27 cellular contexts compared by ENCODE assay signal in the genomic region with DNA sequence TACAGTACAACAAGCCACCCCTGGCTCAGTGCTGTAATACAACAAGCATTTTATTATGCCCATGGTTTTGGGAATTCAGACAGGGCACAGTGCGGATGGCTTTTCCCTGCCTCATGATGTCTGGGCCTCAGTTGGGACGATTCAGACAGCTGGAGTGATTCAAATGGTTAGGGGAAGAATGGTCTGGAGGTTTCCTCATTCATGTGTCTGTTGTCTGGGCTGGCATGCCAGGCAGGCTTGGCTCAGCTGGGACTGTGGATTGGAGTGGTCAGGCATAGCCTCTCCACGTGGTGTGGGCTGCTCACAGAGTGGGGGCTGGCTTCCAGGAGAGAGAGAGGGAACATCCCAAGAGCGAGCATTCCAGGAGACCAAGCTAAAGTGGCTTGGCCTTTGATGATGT.
A peak's percentile ranks its signal among the peaks of the same experiment; 100 is the strongest.
DNase-seq lines count a peak whose midpoint lies in the region; ATAC-seq, FAIRE-seq and TF ChIP-seq lines count a peak whose summit lies in the region.
"Had no signal": no experiment of that assay in that cellular context is flagged by ENCODE, and none has a peak within 500 bp of the region (broad histone marks: within the 10 kb centered on the region; RNA-seq: fewer than 3 reads in every experiment).

No MANE protein-coding gene starts in this region.

- H3K36me3 Mint-ChIP-seq in astrocyte (ENCODE audit: low read depth, unreplicated experiment): no peaks in the 10 kb centered on the region
- H3K36me3 Mint-ChIP-seq: CD14-positive monocyte; CD8-positive, alpha-beta memory T cell had no signal

- H2AFZ ChIP-seq in astrocyte (ENCODE audit: low read depth, low read length) (no peak overlapping the region), neuronal stem cell (ENCODE audit: low read length) (no peak overlapping the region), smooth muscle cell (ENCODE audit: low read depth) (no peak overlapping the region), SK-N-SH (ENCODE audit: low read depth) (no peak overlapping the region)

- no peak for TF ChIP-seq POLR2A in vagina (IDR thresholded peaks at IDR 0.05)

- H2BK15ac ChIP-seq in mesendoderm (replicated peaks; ENCODE audit: low read depth) (no peak overlapping the region), neuronal stem cell (ENCODE audit: low read length) (no peak overlapping the region)

- no CpG with 5 or more reads among the region's 4 CpGs for WGBS in mesendoderm (ENCODE audit: extremely low coverage, insufficient coverage, low lambda C conversion rate)
- WGBS in neuronal stem cell (ENCODE audit: extremely low coverage in 2 of 2, insufficient read length in 2 of 2, insufficient replicate concordance in 1 of 2), 2 donors: no CpG with 5 or more reads among the region's 4 CpGs
- 45% methylated on average over 4 of the region's 4 CpGs for WGBS in smooth muscle cell (ENCODE audit: low lambda C conversion rate)
- WGBS in SK-N-SH (ENCODE audit: low lambda C conversion rate): 76% methylated on average over 4 of the region's 4 CpGs

- H4K91ac ChIP-seq in neuronal stem cell (ENCODE audit: low read depth, low read length, poor library complexity): no peak overlapping the region

- H3K18ac ChIP-seq in mesendoderm (ENCODE audit: low read length) (no peak overlapping the region), neuronal stem cell (ENCODE audit: low read length) (peak overlapping the region; percentile 49)

- H2BK5ac ChIP-seq in mesendoderm (ENCODE audit: low read length) (no peak overlapping the region), neuronal stem cell (ENCODE audit: low read length) (no peak overlapping the region)

- H3K23ac ChIP-seq in mesendoderm (ENCODE audit: low read length) (no peak overlapping the region), neuronal stem cell (ENCODE audit: low read depth, low read length, poor library complexity) (no peak overlapping the region)

- no peak overlapping the region for H3K56ac ChIP-seq in mesendoderm (ENCODE audit: low read length)

- TF ChIP-seq EP300 in SK-N-SH (IDR thresholded peaks at IDR 0.05; ENCODE audit: borderline replicate concordance in 1 of 2, low read depth in 1 of 2, low read length in 1 of 2): no peak

- H4K20me1 ChIP-seq in astrocyte (ENCODE audit: insufficient read depth, low read length) (no peaks in the 10 kb centered on the region), smooth muscle cell (ENCODE audit: low read depth) (no peaks in the 10 kb centered on the region), SK-N-SH (ENCODE audit: insufficient read depth) (0 out of 2 replicates have a peak, but pooled peaks cover 4% of the 10 kb centered on the region)
- H4K20me1 ChIP-seq: BLaER1 treated with 17β-estradiol and CSF1 and Interleukin-3, amounts not matched to agents 10 nM and 100 nM had no signal

- H2BK120ac ChIP-seq in mesendoderm (ENCODE audit: low read depth, low read length) (no peak overlapping the region), neuronal stem cell (ENCODE audit: low read depth, low read length) (no peak overlapping the region)

- H3K4me1 Mint-ChIP-seq in astrocyte (ENCODE audit: low read depth, unreplicated experiment): peaks cover 24% of the 10 kb centered on the region
- H3K4me1 Mint-ChIP-seq: CD8-positive, alpha-beta memory T cell had no signal

- TF ChIP-seq CTCF in astrocyte (IDR thresholded peaks at IDR 0.05; ENCODE audit: insufficient read depth, low read depth, low read length) (no peak), smooth muscle cell (IDR thresholded peaks at IDR 0.05; ENCODE audit: borderline replicate concordance, insufficient read depth, poor library complexity, severe bottlenecking) (no peak), vagina (IDR thresholded peaks at IDR 0.05) (no peak), SK-N-SH (IDR thresholded peaks at IDR 0.05) (no peak)

- H2AK5ac ChIP-seq in mesendoderm (ENCODE audit: low read length): no peak overlapping the region
- no peak overlapping the region for H2AK5ac ChIP-seq in neuronal stem cell (ENCODE audit: low read depth, low read length)

- intact Hi-C loops in vagina (cut with DNase I): no loop called here

- H3K4me2 ChIP-seq in astrocyte (ENCODE audit: low read length) (no peak overlapping the region), mesendoderm (ENCODE audit: low read length) (no peak overlapping the region), neuronal stem cell (ENCODE audit: insufficient read depth, low read length, poor library complexity, severe bottlenecking) (no peak overlapping the region), smooth muscle cell (no peak overlapping the region), SK-N-SH (no peak overlapping the region)
- H3K4me2 ChIP-seq: A549; BLaER1 treated with 17β-estradiol and CSF1 and Interleukin-3, amounts not matched to agents 10 nM and 100 nM had no signal

- no peak for DNase-seq in astrocyte (ENCODE audit: low read depth)
- DNase-seq in mesendoderm: peak; percentile 7
- no peak for DNase-seq in neuronal stem cell (ENCODE audit: low spot score)
- DNase-seq in smooth muscle cell (lab: John Stamatoyannopoulos, UW; ENCODE audit: unreplicated experiment): no peak
- DNase-seq in vagina (ENCODE audit: extremely low spot score in 2 of 2): no peak
- DNase-seq in NCI-H446 (lab: John Stamatoyannopoulos, UW): no peak
- no peak for DNase-seq in SK-N-SH
- DNase-seq: 8988T; ACHN; AML-193; BE2C; CD4-positive, alpha-beta T cell; CD8-positive, alpha-beta memory T cell; DMS 273 treated with DMSO at 0.1 percent for 48 hours; DMS79; EL; GDM1; GOT3; H7; HCEC 1CT had no signal

- H3K27ac ChIP-seq in astrocyte (ENCODE audit: low read depth, low read length) (no peak overlapping the region), mesendoderm (ENCODE audit: low read depth, low read length) (no peak overlapping the region), neuronal stem cell (replicated peaks; ENCODE audit: low read length) (no peak overlapping the region), smooth muscle cell (ENCODE audit: low read depth) (peak overlapping the region; percentile 4), vagina (no peak overlapping the region), SK-N-SH (ENCODE audit: low read depth in 2 of 2, low read length in 1 of 2) (no peak overlapping the region)
- H3K27ac ChIP-seq: A549; BLaER1 treated with 17β-estradiol and CSF1 and Interleukin-3, amounts not matched to agents 10 nM and 100 nM had no signal

- no peaks in the 10 kb centered on the region for H3K9me3 ChIP-seq in astrocyte (ENCODE audit: insufficient read depth, low read depth, low read length)
- no peaks in the 10 kb centered on the region for H3K9me3 ChIP-seq in neuronal stem cell (replicated peaks in 1 of 2; ENCODE audit: control insufficient read depth in 2 of 2, insufficient read depth in 1 of 2, low read depth in 1 of 2, low read length in 2 of 2)
- no peaks in the 10 kb centered on the region for H3K9me3 ChIP-seq in smooth muscle cell (replicated peaks; ENCODE audit: low read depth)
- no peaks in the 10 kb centered on the region for H3K9me3 ChIP-seq in vagina
- no peaks in the 10 kb centered on the region for H3K9me3 ChIP-seq in SK-N-SH
- H3K9me3 ChIP-seq: A549, BE2C had no signal

- no peak overlapping the region for H3K14ac ChIP-seq in neuronal stem cell (ENCODE audit: low read length)

- ATAC-seq in HG02840 (IDR thresholded peaks at IDR 0.05; ENCODE audit: low FRiP score, unreplicated experiment): no peak
- ATAC-seq: A549 had no signal

- no peak overlapping the region for H3K4me3 Mint-ChIP-seq in astrocyte (ENCODE audit: unreplicated experiment)
- H3K4me3 Mint-ChIP-seq: CD14-positive monocyte; CD4-positive, alpha-beta T cell; CD8-positive, alpha-beta memory T cell had no signal

- FAIRE-seq in astrocyte (lab: Jason Lieb, UNC): no peak
- FAIRE-seq: A549, D721Med, GM12891, GM18507 had no signal

- CTCF ChIA-PET in SK-N-SH (lab: Yijun Ruan, JAX): no interaction called here

- H3K27me3 Mint-ChIP-seq in astrocyte (ENCODE audit: low read depth, unreplicated experiment): no peaks in the 10 kb centered on the region

- H4K8ac ChIP-seq in mesendoderm (ENCODE audit: low read depth, low read length) (no peak overlapping the region), neuronal stem cell (ENCODE audit: low read depth, low read length) (no peak overlapping the region)

- H3K9me2 ChIP-seq in SK-N-SH: no peaks in the 10 kb centered on the region

- no peak overlapping the region for H3K4ac ChIP-seq in mesendoderm (ENCODE audit: low read depth, low read length)
- no peak overlapping the region for H3K4ac ChIP-seq in neuronal stem cell (ENCODE audit: low read length)

- no peak overlapping the region for H2BK12ac ChIP-seq in neuronal stem cell (ENCODE audit: low read length)

- H3K79me2 ChIP-seq in astrocyte (ENCODE audit: insufficient read depth, low read length): peaks cover 32% of the 10 kb centered on the region
- H3K79me2 ChIP-seq in mesendoderm (ENCODE audit: control insufficient read depth, insufficient read depth, low read length): no peaks in the 10 kb centered on the region
- no peaks in the 10 kb centered on the region for H3K79me2 ChIP-seq in smooth muscle cell (ENCODE audit: low read depth)
- peaks cover 90% of the 10 kb centered on the region for H3K79me2 ChIP-seq in SK-N-SH (ENCODE audit: insufficient read depth)

- H3K36me3 ChIP-seq in astrocyte (ENCODE audit: insufficient read depth, low read length): no peaks in the 10 kb centered on the region
- no peaks in the 10 kb centered on the region for H3K36me3 ChIP-seq in mesendoderm (ENCODE audit: control insufficient read depth, insufficient read depth, low read length)
- H3K36me3 ChIP-seq in neuronal stem cell (replicated peaks in 1 of 2; ENCODE audit: control insufficient read depth in 2 of 2, insufficient read depth in 2 of 2, low read length in 2 of 2): no peaks in the 10 kb centered on the region
- H3K36me3 ChIP-seq in smooth muscle cell (ENCODE audit: low read depth): no peaks in the 10 kb centered on the region
- H3K36me3 ChIP-seq in vagina: no peaks in the 10 kb centered on the region
- peaks cover 0 to 8% of the 10 kb centered on the region in 2 experiments for H3K36me3 ChIP-seq in SK-N-SH (replicated peaks in 1 of 2; ENCODE audit: control insufficient read depth in 1 of 2, insufficient read depth in 2 of 2, low read length in 1 of 2)
- H3K36me3 ChIP-seq: BE2C; BLaER1 treated with 17β-estradiol and CSF1 and Interleukin-3, amounts not matched to agents 10 nM and 100 nM had no signal

- TF ChIP-seq RAD21 in SK-N-SH (IDR thresholded peaks at IDR 0.05; ENCODE audit: low read length): no peak

- H3K4me3 ChIP-seq in astrocyte (ENCODE audit: insufficient read depth, low read depth, low read length) (no peak overlapping the region), mesendoderm (ENCODE audit: low read length) (no peak overlapping the region), neuronal stem cell (ENCODE audit: low read length in 2 of 2) (no peak overlapping the region), smooth muscle cell (no peak overlapping the region), vagina (no peak overlapping the region), SK-N-SH (ENCODE audit: low read depth in 2 of 2, low read length in 1 of 2) (no peak overlapping the region)
- H3K4me3 ChIP-seq: A549; BLaER1 treated with 17β-estradiol and CSF1 and Interleukin-3, amounts not matched to agents 10 nM and 100 nM had no signal

- no peaks in the 10 kb centered on the region for H3K27me3 ChIP-seq in astrocyte (ENCODE audit: insufficient read depth, low read length)
- H3K27me3 ChIP-seq in mesendoderm (ENCODE audit: insufficient read depth, low read length, poor library complexity): no peaks in the 10 kb centered on the region
- no peaks in the 10 kb centered on the region for H3K27me3 ChIP-seq in neuronal stem cell (ENCODE audit: control insufficient read depth in 3 of 3, insufficient read depth in 3 of 3, low read depth in 1 of 3, low read length in 3 of 3)
- no peaks in the 10 kb centered on the region for H3K27me3 ChIP-seq in smooth muscle cell (ENCODE audit: low read depth)
- no peaks in the 10 kb centered on the region for H3K27me3 ChIP-seq in vagina
- H3K27me3 ChIP-seq in SK-N-SH (ENCODE audit: insufficient read depth): no peaks in the 10 kb centered on the region
- H3K27me3 ChIP-seq: BE2C; BLaER1 treated with 17β-estradiol and CSF1 and Interleukin-3, amounts not matched to agents 10 nM and 100 nM had no signal

- no peak overlapping the region for H4K5ac ChIP-seq in mesendoderm (ENCODE audit: low read length)

- H3K4me1 ChIP-seq in astrocyte (ENCODE audit: insufficient read depth, low read length) (peaks cover 16% of the 10 kb centered on the region), mesendoderm (ENCODE audit: control insufficient read depth, low read depth, low read length) (no peaks in the 10 kb centered on the region), neuronal stem cell (ENCODE audit: control insufficient read depth in 2 of 2, insufficient read depth in 1 of 2, low read depth in 1 of 2, low read length in 2 of 2) (peaks cover 0 to 1% of the 10 kb centered on the region in 2 donors), smooth muscle cell (ENCODE audit: low read depth) (no peaks in the 10 kb centered on the region), vagina (no peaks in the 10 kb centered on the region), SK-N-SH (ENCODE audit: control insufficient read depth in 1 of 2, insufficient read depth in 2 of 2, low read depth in 1 of 2, low read length in 1 of 2) (peaks cover 0 to 13% of the 10 kb centered on the region in 2 experiments; a peak in 1 of 4 replicates)
- H3K4me1 ChIP-seq: BE2C had no signal

- H3K9ac ChIP-seq in astrocyte (ENCODE audit: low read length) (no peak overlapping the region), mesendoderm (ENCODE audit: low read length) (no peak overlapping the region), neuronal stem cell (ENCODE audit: low read depth, low read length, poor library complexity) (no peak overlapping the region), smooth muscle cell (ENCODE audit: low read depth) (no peak overlapping the region), SK-N-SH (no peak overlapping the region)
- H3K9ac ChIP-seq: BLaER1 treated with 17β-estradiol and CSF1 and Interleukin-3, amounts not matched to agents 10 nM and 100 nM had no signal

- H3K27ac Mint-ChIP-seq in astrocyte (ENCODE audit: unreplicated experiment): peak overlapping the region; percentile 69
- H3K27ac Mint-ChIP-seq: CD4-positive, alpha-beta T cell; CD8-positive, alpha-beta memory T cell had no signal

- H3K79me1 ChIP-seq in mesendoderm (ENCODE audit: low read length) (no peaks in the 10 kb centered on the region), neuronal stem cell (ENCODE audit: low read depth, low read length) (no peaks in the 10 kb centered on the region)

- POLR2A ChIA-PET in SK-N-SH (lab: Yijun Ruan, JAX): no interaction called here

- H3K9me3 Mint-ChIP-seq in astrocyte (ENCODE audit: unreplicated experiment): peaks cover 3% of the 10 kb centered on the region
- H3K9me3 Mint-ChIP-seq: CD4-positive, alpha-beta T cell had no signal

- H3F3A ChIP-seq in smooth muscle cell (ENCODE audit: low read depth) (peaks cover 20% of the 10 kb centered on the region), SK-N-SH (replicated peaks; ENCODE audit: insufficient read depth) (peaks cover 39% of the 10 kb centered on the region)
